Comparison of ENCODE assay signal across 10 cellular contexts in genomic region chr17:16418684-16419066, GRCh38. TPM values are rescaled to one million over a fixed set of nuclear protein-coding genes. Genes with fewer than 3 reads are reported as not detected.
DNase-seq lines count a peak whose midpoint lies in the region; ATAC-seq lines count a peak whose summit lies in the region.
"Had no signal": no experiment of that assay in that cellular context is flagged by ENCODE, and none has a peak within 500 bp of the region (broad histone marks: within the 10 kb centered on the region; RNA-seq: fewer than 3 reads in every experiment).

No MANE protein-coding gene starts in this region.

- H3K27ac ChIP-seq in ACC112 (ENCODE audit: low read depth, low read length) (peak overlapping the region; percentile 94), GM23248 (peak overlapping the region; percentile 91)
- H3K27ac ChIP-seq in naive thymus-derived CD4-positive, alpha-beta T cell (ENCODE audit: low read depth, low read length): peak overlapping the region; percentile 94
- H3K27ac ChIP-seq: VCaP had no signal

- in situ Hi-C loops in GM23248 (cut with MboI): no loop called here

- H3K9me3 ChIP-seq in GM23248 (ENCODE audit: low read depth): no peaks in the 10 kb centered on the region
- H3K9me3 ChIP-seq in naive thymus-derived CD4-positive, alpha-beta T cell (ENCODE audit: control insufficient read depth in 2 of 3, low read length in 3 of 3): no peaks in the 10 kb centered on the region

- peak; percentile 41 for DNase-seq in GM23248
- peak; percentile 29 for DNase-seq in activated naive CD8-positive, alpha-beta T cell treated with anti-CD3 and anti-CD28 coated beads, Interleukin-2, amount 50 U/mL, for 24 hours
- no peak for DNase-seq in naive thymus-derived CD4-positive, alpha-beta T cell
- DNase-seq in COLO668 (lab: John Stamatoyannopoulos, UW; ENCODE audit: unreplicated experiment): no peak
- DNase-seq in dedifferentiated amniotic fluid mesenchymal stem cell (ENCODE audit: extremely low spot score): no peak
- DNase-seq in MV-4-11 (lab: John Stamatoyannopoulos, UW): no peak
- DNase-seq: NCI-H2081 treated with DMSO at 0.1 percent for 48 hours had no signal

- intact Hi-C loops in naive thymus-derived CD4-positive, alpha-beta T cell (cut with micrococcal nuclease): loop anchor here (5.0 to 10.0 kb wide), 4 partner anchors 131 to 1554 kb away; partner anchors contain the start of genes DRC3 (in 1 of the 2), NCOR1 (in 1 of the 2), PIGL (in 1 of the 2) and TOM1L2 (in 1 of the 2)

- no peaks in the 10 kb centered on the region for H3K9me2 ChIP-seq in GM23248 (ENCODE audit: insufficient read depth)

- no peak overlapping the region; the same call in 1 of the 2 replicates for H3K4me3 ChIP-seq in ACC112 (ENCODE audit: low read depth, low read length)
- H3K4me3 ChIP-seq in GM23248: no peak overlapping the region
- no peak overlapping the region for H3K4me3 ChIP-seq in naive thymus-derived CD4-positive, alpha-beta T cell (ENCODE audit: low read length)

- peaks cover 34% of the 10 kb centered on the region for H3K79me2 ChIP-seq in ACC112 (ENCODE audit: control insufficient read depth, insufficient read depth, low read length, unreplicated experiment)
- H3K79me2 ChIP-seq in GM23248 (ENCODE audit: insufficient read depth): no peaks in the 10 kb centered on the region

- 0 out of 2 replicates have a peak, but pooled peaks cover 3% of the 10 kb centered on the region for H3K36me3 ChIP-seq in ACC112 (ENCODE audit: insufficient read depth, low read length)
- H3K36me3 ChIP-seq in GM23248 (ENCODE audit: low read depth): no peaks in the 10 kb centered on the region
- peaks cover 23 to 61% (median 30%) of the 10 kb centered on the region in 3 experiments for H3K36me3 ChIP-seq in naive thymus-derived CD4-positive, alpha-beta T cell (ENCODE audit: control insufficient read depth in 2 of 3, insufficient read depth in 3 of 3, low read length in 3 of 3)

- H2AFZ ChIP-seq in ACC112 (ENCODE audit: low read length, unreplicated experiment) (no peak overlapping the region), GM23248 (no peak overlapping the region)

- POLR2A ChIA-PET in naive thymus-derived CD4-positive, alpha-beta T cell (lab: Charles Lee): interaction anchor here (0.5 to 4.6 kb wide), 3 partner anchors 12 to 38 kb away, joined by 6 to 55 read pairs (median 6); partner anchors contain the start of gene UBB

- no peaks in the 10 kb centered on the region for H4K20me1 ChIP-seq in GM23248 (ENCODE audit: insufficient read depth)

- H3K4me3 Mint-ChIP-seq in activated naive CD8-positive, alpha-beta T cell treated with anti-CD3 and anti-CD28 coated beads, Interleukin-2, amount 50 U/mL, for 24 hours: peak overlapping the region; percentile 76
- H3K4me3 Mint-ChIP-seq in naive thymus-derived CD4-positive, alpha-beta T cell: peak overlapping the region; percentile 7 to 97 (median 60)

- peaks cover 54% of the 10 kb centered on the region for H3K4me1 Mint-ChIP-seq in activated naive CD8-positive, alpha-beta T cell treated with anti-CD3 and anti-CD28 coated beads, Interleukin-2, amount 50 U/mL, for 24 hours
- peaks cover 41 to 68% (median 51%) of the 10 kb centered on the region in 7 donors for H3K4me1 Mint-ChIP-seq in naive thymus-derived CD4-positive, alpha-beta T cell

- H3K27me3 ChIP-seq in ACC112 (ENCODE audit: insufficient read depth, low read length): no peaks in the 10 kb centered on the region
- no peaks in the 10 kb centered on the region for H3K27me3 ChIP-seq in GM23248 (replicated peaks; ENCODE audit: insufficient read depth)
- no peaks in the 10 kb centered on the region for H3K27me3 ChIP-seq in naive thymus-derived CD4-positive, alpha-beta T cell (ENCODE audit: control insufficient read depth in 2 of 2, insufficient read depth in 2 of 2, low read length in 2 of 2)

- no peaks in the 10 kb centered on the region for H3K9me3 Mint-ChIP-seq in activated naive CD8-positive, alpha-beta T cell treated with anti-CD3 and anti-CD28 coated beads, Interleukin-2, amount 50 U/mL, for 24 hours
- no peaks in the 10 kb centered on the region for H3K9me3 Mint-ChIP-seq in naive thymus-derived CD4-positive, alpha-beta T cell

- H3F3A ChIP-seq in GM23248 (ENCODE audit: insufficient read depth): peaks cover 36% of the 10 kb centered on the region

- 42 to 90% methylated on average over 1 to 2 of the region's 2 CpGs for WGBS in GM23248 (ENCODE audit: low coverage in 1 of 2, low lambda C conversion rate in 2 of 2, missing lambda C conversion rate in 2 of 2), 2 experiments

- H3K27ac Mint-ChIP-seq in activated naive CD8-positive, alpha-beta T cell treated with anti-CD3 and anti-CD28 coated beads, Interleukin-2, amount 50 U/mL, for 24 hours: peak overlapping the region; percentile 99
- H3K27ac Mint-ChIP-seq in naive thymus-derived CD4-positive, alpha-beta T cell: peak overlapping the region; percentile 71 to 99 (median 86)

- peaks cover 46% of the 10 kb centered on the region for H3K4me1 ChIP-seq in ACC112 (ENCODE audit: control insufficient read depth, insufficient read depth, low read length, unreplicated experiment)
- peaks cover 36% of the 10 kb centered on the region for H3K4me1 ChIP-seq in GM23248 (ENCODE audit: insufficient read depth)
- H3K4me1 ChIP-seq in naive thymus-derived CD4-positive, alpha-beta T cell (ENCODE audit: control insufficient read depth in 2 of 2, insufficient read depth in 2 of 2, low read length in 2 of 2): peaks cover 42 to 51% of the 10 kb centered on the region in 2 donors

- H3K4me2 ChIP-seq in GM23248 (ENCODE audit: unreplicated experiment): peak overlapping the region; percentile 79

- ATAC-seq in activated naive CD8-positive, alpha-beta T cell treated with anti-CD3 and anti-CD28 coated beads, Interleukin-2, amount 50 U/mL, for 24 hours: peak; percentile 26
- ATAC-seq in naive thymus-derived CD4-positive, alpha-beta T cell: no peak
- no peak for ATAC-seq in GM18909 (IDR thresholded peaks at IDR 0.05; ENCODE audit: poor library complexity, unreplicated experiment)

- no peaks in the 10 kb centered on the region for H3K27me3 Mint-ChIP-seq in activated naive CD8-positive, alpha-beta T cell treated with anti-CD3 and anti-CD28 coated beads, Interleukin-2, amount 50 U/mL, for 24 hours
- H3K27me3 Mint-ChIP-seq in naive thymus-derived CD4-positive, alpha-beta T cell: no peaks in the 10 kb centered on the region

- CTCF ChIA-PET in naive thymus-derived CD4-positive, alpha-beta T cell (lab: Charles Lee): no interaction called here

- H3K9ac ChIP-seq in GM23248: 0 out of 2 replicates have a peak overlapping the region, but pooled peaks have one; percentile 3

- peaks cover 32% of the 10 kb centered on the region for H3K36me3 Mint-ChIP-seq in activated naive CD8-positive, alpha-beta T cell treated with anti-CD3 and anti-CD28 coated beads, Interleukin-2, amount 50 U/mL, for 24 hours (ENCODE audit: low read depth)
- peaks cover 6 to 41% (median 14%) of the 10 kb centered on the region in 5 donors for H3K36me3 Mint-ChIP-seq in naive thymus-derived CD4-positive, alpha-beta T cell

RNA-seq across cellular contexts. Expression of gene TRPV2, which starts 3.3 kb away (rescaled TPM):
- 23.9 and 25.8 TPM in 2 replicates for total RNA-seq in GM23248 (2014; rRNA removed; shearing (Covaris generic))
- polyA plus RNA-seq in GM23248 (2016; fragmentation: Nextera tagmentation; extraction: Ambion mirVana): 19.5 and 19.6 TPM in 2 replicates
- total RNA-seq in naive thymus-derived CD4-positive, alpha-beta T cell: 100 to 1,000 TPM in 1 of 5 experiments, 10 to 100 TPM in 4; 66.8 to 141 (median 80.0) TPM
- polyA plus RNA-seq in naive thymus-derived CD4-positive, alpha-beta T cell: 100 to 1,000 TPM in 1 of 2 donors, 10 to 100 TPM in 1; 78.7 to 104 TPM

RNA-seq across cellular contexts. Expression of gene UBB, which starts 37.8 kb away (rescaled TPM):
- 586 and 786 TPM in 2 replicates for total RNA-seq in GM23248 (2014; rRNA removed; shearing (Covaris generic))
- polyA plus RNA-seq in GM23248 (2016; fragmentation: Nextera tagmentation; extraction: Ambion mirVana): 1,286 and 1,305 TPM in 2 replicates
- 1,000 to 10,000 TPM in 1 of 5 experiments, 100 to 1,000 TPM in 4; 537 to 1,283 (median 621) TPM for total RNA-seq in naive thymus-derived CD4-positive, alpha-beta T cell
- polyA plus RNA-seq in naive thymus-derived CD4-positive, alpha-beta T cell: 1,000 to 10,000 TPM; 1,829 to 1,950 TPM

Comparison
In these comparisons a context has a peak if more than half of its experiments do, and no peak if none do; other contexts are left out.
1. DNase-seq: peak in GM23248 (single experiment) and activated naive CD8-positive, alpha-beta T cell treated with anti-CD3 and anti-CD28 coated beads, Interleukin-2, amount 50 U/mL, for 24 hours (single experiment); none in naive thymus-derived CD4-positive, alpha-beta T cell (0 of 9), COLO668 (single experiment), dedifferentiated amniotic fluid mesenchymal stem cell (single experiment) and MV-4-11 (single experiment).
2. Peak in every context shown above with its lines, with median percentiles within 50 percentile points of each other: H3K27ac ChIP-seq.